ENCODE assay signal across 9 cellular contexts in genomic region chr15:98160236-98160635, GRCh38.
DNase-seq lines count a peak whose midpoint lies in the region; ATAC-seq lines count a peak whose summit lies in the region.
"Had no signal": no experiment of that assay in that cellular context is flagged by ENCODE, and none has a peak within 500 bp of the region (broad histone marks: within the 10 kb centered on the region; RNA-seq: fewer than 3 reads in every experiment).

No MANE protein-coding gene starts in this region.

- CTCF ChIA-PET in activated CD8-positive, alpha-beta memory T cell treated with anti-CD3 and anti-CD28 coated beads, Interleukin-2, amount 10 ng/mL, durations not matched to agents 7 days and 5 days (lab: Charles Lee) = interaction anchor here (1.2 to 1.6 kb wide), 2 partner anchors 18 to 152 kb away, joined by 5 read pairs; no protein-coding TSS in a partner anchor

- H3K27me3 Mint-ChIP-seq in activated CD8-positive, alpha-beta memory T cell treated with anti-CD3 and anti-CD28 coated beads, Interleukin-2, amount 10 ng/mL, durations not matched to agents 7 days and 5 days = no peaks in the 10 kb centered on the region

- H3K4me1 Mint-ChIP-seq in activated CD8-positive, alpha-beta memory T cell treated with anti-CD3 and anti-CD28 coated beads, Interleukin-2, amount 10 ng/mL, durations not matched to agents 7 days and 5 days = peaks cover 17% of the 10 kb centered on the region

- peak overlapping the region; percentile 58 for H3K27ac Mint-ChIP-seq in activated CD8-positive, alpha-beta memory T cell treated with anti-CD3 and anti-CD28 coated beads, Interleukin-2, amount 10 ng/mL, durations not matched to agents 7 days and 5 days

- no peaks in the 10 kb centered on the region for H3K9me3 Mint-ChIP-seq in activated CD8-positive, alpha-beta memory T cell treated with anti-CD3 and anti-CD28 coated beads, Interleukin-2, amount 10 ng/mL, durations not matched to agents 7 days and 5 days (ENCODE audit: low read depth)

- H3K36me3 Mint-ChIP-seq in activated CD8-positive, alpha-beta memory T cell treated with anti-CD3 and anti-CD28 coated beads, Interleukin-2, amount 10 ng/mL, durations not matched to agents 7 days and 5 days = no peaks in the 10 kb centered on the region
- H3K36me3 Mint-ChIP-seq: IgD-negative memory B cell had no signal

- ATAC-seq in activated CD8-positive, alpha-beta memory T cell treated with anti-CD3 and anti-CD28 coated beads, Interleukin-2, amount 10 ng/mL, durations not matched to agents 7 days and 5 days = peak; percentile 90
- peak; percentile 98 for ATAC-seq in HG03064 (IDR thresholded peaks at IDR 0.05; ENCODE audit: low read depth, unreplicated experiment)
- no peak for ATAC-seq in HG02623 (IDR thresholded peaks at IDR 0.05; ENCODE audit: unreplicated experiment)

- peak; percentile 83 for DNase-seq in activated CD8-positive, alpha-beta memory T cell treated with anti-CD3 and anti-CD28 coated beads, Interleukin-2, amount 10 ng/mL, durations not matched to agents 7 days and 5 days
- no peak for DNase-seq in activated CD8-positive, alpha-beta memory T cell treated with anti-CD3 and anti-CD28 coated beads for 24 hours
- peak; percentile 97 for DNase-seq in RPMI7951 (ENCODE audit: low read depth)
- peak; percentile 6 for DNase-seq in stimulated activated CD4-positive, alpha-beta T cell treated with anti-CD3 and anti-CD28 coated beads, Interleukin-4, amount 100 ng/mL, for 1 hour
- DNase-seq in NCI-H146 (lab: John Stamatoyannopoulos, UW) = no peak
- DNase-seq in EL = no peak

- no peak overlapping the region for H3K4me3 Mint-ChIP-seq in activated CD8-positive, alpha-beta memory T cell treated with anti-CD3 and anti-CD28 coated beads, Interleukin-2, amount 10 ng/mL, durations not matched to agents 7 days and 5 days

Comparison
In these comparisons a context has a peak if more than half of its experiments do, and no peak if none do; other contexts are left out.
1. DNase-seq: peak in activated CD8-positive, alpha-beta memory T cell treated with anti-CD3 and anti-CD28 coated beads, Interleukin-2, amount 10 ng/mL, durations not matched to agents 7 days and 5 days (single experiment), RPMI7951 (single experiment) and stimulated activated CD4-positive, alpha-beta T cell treated with anti-CD3 and anti-CD28 coated beads, Interleukin-4, amount 100 ng/mL, for 1 hour (single experiment); none in activated CD8-positive, alpha-beta memory T cell treated with anti-CD3 and anti-CD28 coated beads for 24 hours (single experiment), NCI-H146 (single experiment) and EL (single experiment).